8 cellular contexts compared by ENCODE assay signal in genomic region chr17:40099627-40100418, GRCh38. TPM values are rescaled to one million over a fixed set of nuclear protein-coding genes. Genes with fewer than 3 reads are reported as not detected.
DNase-seq lines count a peak whose midpoint lies in the region; ATAC-seq and TF ChIP-seq lines count a peak whose summit lies in the region.

No MANE protein-coding gene starts in this region.

- peak overlapping the region; percentile 86 for H3K4me2 ChIP-seq in trophoblast cell (ENCODE audit: low read length)

- peak overlapping the region; percentile 47 for H2AFZ ChIP-seq in trophoblast cell (ENCODE audit: insufficient read depth, low read length, poor library complexity)

- H3K9me3 ChIP-seq in trophoblast cell (ENCODE audit: insufficient read depth, low read depth, low read length), result peaks cover 4% of the 10 kb centered on the region

- H3K23ac ChIP-seq in trophoblast cell (ENCODE audit: low read length), result no peak overlapping the region

- H3K4ac ChIP-seq in trophoblast cell (ENCODE audit: low read depth, low read length), result no peak overlapping the region

- H3K27ac ChIP-seq in trophoblast cell (ENCODE audit: low read depth, low read length), result no peak overlapping the region

- H3K4me1 ChIP-seq in trophoblast cell (ENCODE audit: control insufficient read depth in 1 of 2, insufficient read depth in 2 of 2, low read length in 2 of 2), result peaks cover 21 to 37% of the 10 kb centered on the region in 2 experiments

- H2BK120ac ChIP-seq in trophoblast cell (ENCODE audit: insufficient read depth, low read length, poor library complexity), result peak overlapping the region; percentile 1

- no peak overlapping the region for H3K9ac ChIP-seq in trophoblast cell (ENCODE audit: low read length)

- H4K91ac ChIP-seq in trophoblast cell (ENCODE audit: low read depth, low read length), result peak overlapping the region; percentile 20

- no peak overlapping the region for H2AK5ac ChIP-seq in trophoblast cell (ENCODE audit: low read length)

- H2BK5ac ChIP-seq in trophoblast cell (ENCODE audit: low read depth, low read length, poor library complexity), result no peak overlapping the region

- peak; percentile 28 for ATAC-seq in SK-N-SH treated with all-trans-retinoic acid at 6 μM for 48 hours

- no peak for TF ChIP-seq CTCF in fibroblast of pulmonary artery (IDR thresholded peaks at IDR 0.05; ENCODE audit: low read length, missing control alignments)

- peak overlapping the region; percentile 13 for H4K8ac ChIP-seq in trophoblast cell (ENCODE audit: low read depth, low read length)

- H3K79me1 ChIP-seq in trophoblast cell (ENCODE audit: low read length), result peaks cover 11% of the 10 kb centered on the region

- H2BK12ac ChIP-seq in trophoblast cell (ENCODE audit: low read length), result no peak overlapping the region

- peak overlapping the region; percentile 89 for H3K4me3 ChIP-seq in fibroblast of pulmonary artery (replicated peaks; ENCODE audit: low read depth, low read length)
- peak overlapping the region; percentile 34 for H3K4me3 ChIP-seq in trophoblast cell (ENCODE audit: low read depth, low read length)

- no peaks in the 10 kb centered on the region for H3K79me2 ChIP-seq in trophoblast cell (ENCODE audit: control insufficient read depth, insufficient read depth, low read length, poor library complexity)

- peaks cover 2 to 6% of the 10 kb centered on the region in 2 experiments for H3K36me3 ChIP-seq in trophoblast cell (ENCODE audit: control insufficient read depth in 1 of 2, insufficient read depth in 2 of 2, low read length in 2 of 2)

- peak; percentile 42 for DNase-seq in NCI-H748 (lab: John Stamatoyannopoulos, UW; ENCODE audit: unreplicated experiment)
- DNase-seq in NCI-H748 treated with DMSO at 0.1 percent for 48 hours (lab: John Stamatoyannopoulos, UW), result no peak
- DNase-seq in fibroblast of pulmonary artery (ENCODE audit: low read depth), result no peak
- DNase-seq in trophoblast cell, result no peak
- no peak for DNase-seq in NCI-H1417 (lab: John Stamatoyannopoulos, UW)
- no peak for DNase-seq in NCI-H1694 (lab: John Stamatoyannopoulos, UW)
- no peak for DNase-seq in NCI-H345 treated with DMSO at 0.1 percent for 48 hours (lab: John Stamatoyannopoulos, UW; ENCODE audit: unreplicated experiment)

- no CpG with 5 or more reads among the region's 31 CpGs for WGBS in trophoblast cell (ENCODE audit: extremely low coverage, insufficient coverage, insufficient read length)

- H4K12ac ChIP-seq in trophoblast cell (ENCODE audit: low read depth, low read length), result no peak overlapping the region

- peak overlapping the region; percentile 1 for H3K14ac ChIP-seq in trophoblast cell (ENCODE audit: low read length)

- no peaks in the 10 kb centered on the region for H3K27me3 ChIP-seq in trophoblast cell (ENCODE audit: insufficient read depth, low read length)

- H3K18ac ChIP-seq in trophoblast cell (ENCODE audit: low read length), result no peak overlapping the region

TF ChIP-seq in SK-N-SH treated with all-trans-retinoic acid at 6 μM for 48 hours, 23 proteins besides CTCF, POLR2A, EP300 and RAD21:
- TF ChIP-seq ZNF70 (CRISPR knock-in tag; IDR thresholded peaks at IDR 0.05), result no peak
- TF ChIP-seq ZNF565 (CRISPR knock-in tag; conservative IDR thresholded peaks at IDR 0.05; ENCODE audit: low read depth), result no peak
- no peak for TF ChIP-seq BACH2 (CRISPR knock-in tag; IDR thresholded peaks at IDR 0.05; ENCODE audit: borderline replicate concordance)
- no peak for TF ChIP-seq OSR1 (CRISPR knock-in tag; IDR thresholded peaks at IDR 0.05)
- TF ChIP-seq ZFP3 (CRISPR knock-in tag; IDR thresholded peaks at IDR 0.05), result no peak
- no peak for TF ChIP-seq PPARA (CRISPR knock-in tag; IDR thresholded peaks at IDR 0.05; ENCODE audit: borderline replicate concordance)
- no peak for TF ChIP-seq ZC3H10 (CRISPR knock-in tag; IDR thresholded peaks at IDR 0.05)
- no peak for TF ChIP-seq PATZ1 (CRISPR knock-in tag; IDR thresholded peaks at IDR 0.05; ENCODE audit: borderline replicate concordance)
- TF ChIP-seq ISL1 (CRISPR knock-in tag; IDR thresholded peaks at IDR 0.05), result no peak
- no peak for TF ChIP-seq TSHZ2 (CRISPR knock-in tag; IDR thresholded peaks at IDR 0.05)
- no peak for TF ChIP-seq TCF4 (CRISPR knock-in tag; IDR thresholded peaks at IDR 0.05; ENCODE audit: borderline replicate concordance)
- no peak for TF ChIP-seq CREB5 (CRISPR knock-in tag; IDR thresholded peaks at IDR 0.05; ENCODE audit: low read depth)
- no peak for TF ChIP-seq GLIS3 (CRISPR knock-in tag; IDR thresholded peaks at IDR 0.05)
- TF ChIP-seq ZNF8 (CRISPR knock-in tag; IDR thresholded peaks at IDR 0.05), result no peak

RNA-seq across cellular contexts. Expression of gene NR1D1, which starts 0.6 kb away (rescaled TPM):
- polyA plus RNA-seq in trophoblast cell (2013), result 2.0 and 2.2 TPM in 2 replicates

RNA-seq across cellular contexts. Expression of gene MSL1, which starts 21.9 kb away (rescaled TPM):
- polyA plus RNA-seq in trophoblast cell (2013), result 52.5 and 54.4 TPM in 2 replicates

RNA-seq across cellular contexts. Expression of gene THRA, which starts 37.1 kb away (rescaled TPM):
- polyA plus RNA-seq in trophoblast cell (2013), result 4.1 TPM in 2 replicates

RNA-seq across cellular contexts. Expression of gene CASC3, which starts 40.5 kb away (rescaled TPM):
- 49.0 and 50.6 TPM in 2 replicates for polyA plus RNA-seq in trophoblast cell (2013)

RNA-seq across cellular contexts. Expression of gene MED24, which starts 45.6 kb away (rescaled TPM):
- polyA plus RNA-seq in trophoblast cell (2013), result 44.7 and 45.9 TPM in 2 replicates
